18 cellular contexts compared by ENCODE assay signal in the genomic region with DNA sequence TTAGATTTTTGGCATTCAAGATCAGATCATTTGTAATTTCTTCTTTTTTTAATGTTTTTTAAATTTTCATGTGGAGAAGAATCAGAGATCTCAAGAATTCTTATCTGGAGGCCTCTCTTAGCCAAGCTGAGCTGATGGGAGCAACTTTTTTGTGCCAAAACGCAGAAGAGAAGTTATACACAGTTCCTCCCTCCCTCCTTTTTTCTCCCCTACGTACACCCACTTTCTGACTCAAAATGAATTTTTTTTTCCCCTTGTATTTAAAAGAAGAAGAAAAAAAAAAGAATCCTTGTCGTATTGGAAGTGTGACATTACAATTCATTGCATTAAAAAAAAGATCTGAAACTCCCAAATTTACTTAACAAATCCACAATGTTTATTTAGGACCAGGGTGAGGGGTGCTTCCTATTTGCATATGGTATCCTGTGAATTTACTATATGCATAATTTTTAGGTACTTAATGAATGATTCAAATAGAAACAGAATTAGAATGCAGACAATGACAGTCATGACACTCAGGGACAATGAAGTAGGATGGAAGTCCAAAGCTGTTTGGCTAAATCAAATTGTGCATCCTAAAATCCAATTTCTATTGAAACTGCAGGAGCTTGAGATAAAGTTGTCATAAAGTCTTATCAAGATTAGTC. TPM values are rescaled to one million over a fixed set of nuclear protein-coding genes. Genes with fewer than 3 reads are reported as not detected.
A peak's percentile ranks its signal among the peaks of the same experiment; 100 is the strongest.
DNase-seq lines count a peak whose midpoint lies in the region; ATAC-seq and TF ChIP-seq lines count a peak whose summit lies in the region.
"Had no signal": no experiment of that assay in that cellular context is flagged by ENCODE, and none has a peak within 500 bp of the region (broad histone marks: within the 10 kb centered on the region; RNA-seq: fewer than 3 reads in every experiment).

No MANE protein-coding gene starts in this region.

- peaks cover 66% of the 10 kb centered on the region for H3K27me3 Mint-ChIP-seq in activated T-helper 2 cell treated with anti-CD3 and anti-CD28 coated beads, Interferon-gamma antibody, Interleukin-2, Interleukin-4, amounts not matched to agents 10 μg/mL and 5 μg/mL and 100 μg/mL, durations not matched to agents 14 hours and 24 hours and 36 hours (ENCODE audit: low read depth)

- no peak overlapping the region; a peak in 2 of 22 replicates for H3K27ac ChIP-seq in BLaER1 treated with 17β-estradiol and CSF1 and Interleukin-3, amounts not matched to agents 10 nM and 100 nM
- H3K27ac ChIP-seq in Karpas-422 (ENCODE audit: low read length) (peak overlapping the region; percentile 98), tibial artery (peak overlapping the region; percentile 57 to 75), foreskin keratinocyte (no peak overlapping the region)
- H3K27ac ChIP-seq: A549, C4-2B, RWPE1 had no signal

- H3K4me3 ChIP-seq in BLaER1 treated with 17β-estradiol and CSF1 and Interleukin-3, amounts not matched to agents 10 nM and 100 nM, result no peak overlapping the region
- H3K4me3 ChIP-seq in Karpas-422 (ENCODE audit: low read length) (peak overlapping the region; percentile 22), fibroblast of the aortic adventitia (ENCODE audit: low read depth, low read length) (no peak overlapping the region), tibial artery (no peak overlapping the region)
- H3K4me3 ChIP-seq: A549, GM23338 had no signal

- H3K9me3 ChIP-seq in BLaER1 treated with 17β-estradiol and CSF1 and Interleukin-3, amounts not matched to agents 10 nM and 100 nM (replicated peaks in 1 of 11), result no peaks in the 10 kb centered on the region
- H3K9me3 ChIP-seq in Karpas-422 (ENCODE audit: low read length) (no peaks in the 10 kb centered on the region), tibial artery (no peaks in the 10 kb centered on the region)
- H3K9me3 ChIP-seq: A549 had no signal

- intact Hi-C loops in tibial artery (cut with DNase I; ENCODE audit: low total_unique reads), result no loop called here
- intact Hi-C loops in activated T-helper 2 cell treated with anti-CD3 and anti-CD28 coated beads, Interferon-gamma antibody, Interleukin-2, Interleukin-4, amounts not matched to agents 10 μg/mL and 5 μg/mL and 100 μg/mL, durations not matched to agents 14 hours and 24 hours and 36 hours (cut with micrococcal nuclease), result no loop called here

- ATAC-seq in foreskin keratinocyte (no peak), HG02798 (IDR thresholded peaks at IDR 0.05; ENCODE audit: poor library complexity, unreplicated experiment) (no peak)
- ATAC-seq: A549, GM23338 had no signal

- H3K36me3 ChIP-seq in BLaER1 treated with 17β-estradiol and CSF1 and Interleukin-3, amounts not matched to agents 10 nM and 100 nM, result peaks cover 0 to 96% (median 76%) of the 10 kb centered on the region in 11 experiments; a peak in 15 of 22 replicates
- H3K36me3 ChIP-seq in Karpas-422 (ENCODE audit: insufficient read depth, low read length) (peaks cover 10% of the 10 kb centered on the region), tibial artery (no peaks in the 10 kb centered on the region)

- no peaks in the 10 kb centered on the region for H3K27me3 ChIP-seq in BLaER1 treated with 17β-estradiol and CSF1 and Interleukin-3, amounts not matched to agents 10 nM and 100 nM
- H3K27me3 ChIP-seq in Karpas-422 (ENCODE audit: low read length), result no peaks in the 10 kb centered on the region
- no peaks in the 10 kb centered on the region for H3K27me3 ChIP-seq in tibial artery
- peaks cover 79% of the 10 kb centered on the region for H3K27me3 ChIP-seq in foreskin keratinocyte

- no peaks in the 10 kb centered on the region for H3K36me3 Mint-ChIP-seq in activated T-helper 2 cell treated with anti-CD3 and anti-CD28 coated beads, Interferon-gamma antibody, Interleukin-2, Interleukin-4, amounts not matched to agents 10 μg/mL and 5 μg/mL and 100 μg/mL, durations not matched to agents 14 hours and 24 hours and 36 hours (ENCODE audit: low read depth)

- H4K20me1 ChIP-seq in BLaER1 treated with 17β-estradiol and CSF1 and Interleukin-3, amounts not matched to agents 10 nM and 100 nM, result peaks cover 0 to 100% (median 74%) of the 10 kb centered on the region in 11 experiments; a peak in 13 of 22 replicates
- no peaks in the 10 kb centered on the region; the same call in 1 of the 2 replicates for H4K20me1 ChIP-seq in Karpas-422 (ENCODE audit: insufficient read depth, low read depth, low read length)

- no peak overlapping the region for H3K27ac Mint-ChIP-seq in activated T-helper 2 cell treated with anti-CD3 and anti-CD28 coated beads, Interferon-gamma antibody, Interleukin-2, Interleukin-4, amounts not matched to agents 10 μg/mL and 5 μg/mL and 100 μg/mL, durations not matched to agents 14 hours and 24 hours and 36 hours
- H3K27ac Mint-ChIP-seq: GM23338 had no signal

- no peak for TF ChIP-seq CTCF in fibroblast of the aortic adventitia (IDR thresholded peaks at IDR 0.05; ENCODE audit: insufficient read depth, low read length)
- no peak for TF ChIP-seq CTCF in tibial artery (IDR thresholded peaks at IDR 0.05)
- TF ChIP-seq CTCF in foreskin keratinocyte (conservative IDR thresholded peaks at IDR 0.05), result no peak

- no peak overlapping the region for H3K4me3 Mint-ChIP-seq in activated T-helper 2 cell treated with anti-CD3 and anti-CD28 coated beads, Interferon-gamma antibody, Interleukin-2, Interleukin-4, amounts not matched to agents 10 μg/mL and 5 μg/mL and 100 μg/mL, durations not matched to agents 14 hours and 24 hours and 36 hours (ENCODE audit: low read depth)
- H3K4me3 Mint-ChIP-seq: GM23338 had no signal

- no peaks in the 10 kb centered on the region for H3K9me2 ChIP-seq in Karpas-422 (replicated peaks; ENCODE audit: insufficient read depth, low read length)

- H3K9me3 Mint-ChIP-seq in activated T-helper 2 cell treated with anti-CD3 and anti-CD28 coated beads, Interferon-gamma antibody, Interleukin-2, Interleukin-4, amounts not matched to agents 10 μg/mL and 5 μg/mL and 100 μg/mL, durations not matched to agents 14 hours and 24 hours and 36 hours, result no peaks in the 10 kb centered on the region
- H3K9me3 Mint-ChIP-seq: GM23338 had no signal

- no peak overlapping the region for H3K9ac ChIP-seq in BLaER1 treated with 17β-estradiol and CSF1 and Interleukin-3, amounts not matched to agents 10 nM and 100 nM
- peak overlapping the region; percentile 48 for H3K9ac ChIP-seq in Karpas-422 (ENCODE audit: low read length)

- H3K4me1 Mint-ChIP-seq in activated T-helper 2 cell treated with anti-CD3 and anti-CD28 coated beads, Interferon-gamma antibody, Interleukin-2, Interleukin-4, amounts not matched to agents 10 μg/mL and 5 μg/mL and 100 μg/mL, durations not matched to agents 14 hours and 24 hours and 36 hours (ENCODE audit: low read depth), result no peaks in the 10 kb centered on the region

- peaks cover 67 to 92% (median 83%) of the 10 kb centered on the region in 10 experiments for H3K4me1 ChIP-seq in BLaER1 treated with 17β-estradiol and CSF1 and Interleukin-3, amounts not matched to agents 10 nM and 100 nM
- H3K4me1 ChIP-seq in Karpas-422 (ENCODE audit: low read length) (peaks cover 100% of the 10 kb centered on the region), tibial artery (peaks cover 0 to 91% (median 40%) of the 10 kb centered on the region in 4 donors), foreskin keratinocyte (no peaks in the 10 kb centered on the region)
- H3K4me1 ChIP-seq: A549 had no signal

- peaks cover 96% of the 10 kb centered on the region for H3K79me2 ChIP-seq in Karpas-422 (ENCODE audit: low read length)

- no peak overlapping the region for H2AFZ ChIP-seq in Karpas-422 (ENCODE audit: low read length)
- H2AFZ ChIP-seq: GM23338 had no signal

- peak; percentile 72 for DNase-seq in Karpas-422
- DNase-seq in fibroblast of the aortic adventitia (ENCODE audit: low read depth), result peak; percentile 40
- DNase-seq in tibial artery, result no peak
- DNase-seq in activated T-helper 2 cell treated with anti-CD3 and anti-CD28 coated beads, Interferon-gamma antibody, Interleukin-2, Interleukin-4, amounts not matched to agents 10 μg/mL and 5 μg/mL and 100 μg/mL, durations not matched to agents 14 hours and 24 hours and 36 hours (ENCODE audit: low spot score), result no peak
- no peak for DNase-seq in foreskin keratinocyte
- DNase-seq: HCEC 1CT; NCI-H1105; NCI-H2081; NCI-H2171 treated with DMSO at 0.1 percent for 48 hours; NCI-H446; NCI-H69; NK-92 treated with Interleukin-12 subunit alpha and Interleukin-12 subunit beta, amount 100 ng/mL, for 24 hours had no signal

- peak overlapping the region in 6 of 11 experiments; percentile 6 to 53 (median 22); a peak in 8 of 22 replicates for H3K4me2 ChIP-seq in BLaER1 treated with 17β-estradiol and CSF1 and Interleukin-3, amounts not matched to agents 10 nM and 100 nM
- H3K4me2 ChIP-seq in Karpas-422 (ENCODE audit: low read depth, low read length, poor library complexity, severe bottlenecking), result peak overlapping the region; percentile 75
- H3K4me2 ChIP-seq: A549, GM23338 had no signal

RNA-seq across cellular contexts. Expression of gene EBF1, which starts 54.4 kb away (rescaled TPM):
- total RNA-seq in Karpas-422 (2014; rRNA removed; shearing (Covaris generic); ENCODE audit: low replicate concordance), result 93.1 and 101 TPM in 2 replicates
- total RNA-seq in fibroblast of the aortic adventitia (ENCODE audit: low replicate concordance) (23.4 and 26.4 TPM in 2 replicates), foreskin keratinocyte (not detected in 2 replicates)
- 0.16 TPM in 1 of 2 replicates, not detected in the other for total RNA-seq in activated T-helper 2 cell treated with anti-CD3 and anti-CD28 coated beads, Interferon-gamma antibody, Interleukin-2, Interleukin-4, amounts not matched to agents 10 μg/mL and 5 μg/mL and 100 μg/mL, durations not matched to agents 14 hours and 24 hours and 36 hours
- not detected in 2 replicates for polyA plus RNA-seq in foreskin keratinocyte

Comparison
In these comparisons a context has a peak if more than half of its experiments do, and no peak if none do; other contexts are left out.
1. H3K27ac ChIP-seq: peak in Karpas-422 (single experiment) and tibial artery (2 of 2); none in BLaER1 treated with 17β-estradiol and CSF1 and Interleukin-3, amounts not matched to agents 10 nM and 100 nM (0 of 11) and foreskin keratinocyte (single experiment).
2. DNase-seq: peak in Karpas-422 (single experiment) and fibroblast of the aortic adventitia (single experiment); none in tibial artery (0 of 2), activated T-helper 2 cell treated with anti-CD3 and anti-CD28 coated beads, Interferon-gamma antibody, Interleukin-2, Interleukin-4, amounts not matched to agents 10 μg/mL and 5 μg/mL and 100 μg/mL, durations not matched to agents 14 hours and 24 hours and 36 hours (single experiment) and foreskin keratinocyte (0 of 2).
3. RNA of gene EBF1, which starts 54.4 kb away (total RNA-seq): 93.1 to 101 TPM in Karpas-422 and 23.4 to 26.4 TPM in fibroblast of the aortic adventitia; 0.16 TPM in activated T-helper 2 cell treated with anti-CD3 and anti-CD28 coated beads, Interferon-gamma antibody, Interleukin-2, Interleukin-4, amounts not matched to agents 10 μg/mL and 5 μg/mL and 100 μg/mL, durations not matched to agents 14 hours and 24 hours and 36 hours and not detected in foreskin keratinocyte; every median in the first group is over 10 times any median in the second.